2 cellular contexts compared by ENCODE assay signal in the genomic region with DNA sequence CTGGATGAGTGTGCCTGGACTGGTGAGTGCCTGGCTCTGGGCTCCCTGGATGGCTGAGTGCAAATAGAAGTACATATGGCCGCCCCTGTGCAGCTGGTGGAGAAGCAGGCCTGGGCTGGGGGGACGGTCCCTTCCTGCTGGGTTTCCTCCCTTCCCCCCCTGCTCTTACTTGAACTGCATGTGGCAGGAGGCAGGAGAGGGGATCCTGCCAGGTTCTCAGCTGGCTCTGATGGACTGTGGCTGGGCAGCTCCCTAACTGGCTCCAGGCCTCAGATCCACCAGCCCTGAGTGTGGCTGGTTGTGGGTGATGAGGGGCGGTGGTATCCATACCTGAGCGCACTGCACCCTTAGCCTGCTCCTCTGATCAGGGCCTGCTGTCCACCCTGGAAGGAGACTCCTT.
A peak's percentile ranks its signal among the peaks of the same experiment; 100 is the strongest.
TF ChIP-seq lines count a peak whose summit lies in the region.

No MANE protein-coding gene starts in this region.

TF ChIP-seq in SK-N-SH, 30 proteins besides CTCF, POLR2A, EP300 and RAD21:
- TF ChIP-seq, protein P1, sequence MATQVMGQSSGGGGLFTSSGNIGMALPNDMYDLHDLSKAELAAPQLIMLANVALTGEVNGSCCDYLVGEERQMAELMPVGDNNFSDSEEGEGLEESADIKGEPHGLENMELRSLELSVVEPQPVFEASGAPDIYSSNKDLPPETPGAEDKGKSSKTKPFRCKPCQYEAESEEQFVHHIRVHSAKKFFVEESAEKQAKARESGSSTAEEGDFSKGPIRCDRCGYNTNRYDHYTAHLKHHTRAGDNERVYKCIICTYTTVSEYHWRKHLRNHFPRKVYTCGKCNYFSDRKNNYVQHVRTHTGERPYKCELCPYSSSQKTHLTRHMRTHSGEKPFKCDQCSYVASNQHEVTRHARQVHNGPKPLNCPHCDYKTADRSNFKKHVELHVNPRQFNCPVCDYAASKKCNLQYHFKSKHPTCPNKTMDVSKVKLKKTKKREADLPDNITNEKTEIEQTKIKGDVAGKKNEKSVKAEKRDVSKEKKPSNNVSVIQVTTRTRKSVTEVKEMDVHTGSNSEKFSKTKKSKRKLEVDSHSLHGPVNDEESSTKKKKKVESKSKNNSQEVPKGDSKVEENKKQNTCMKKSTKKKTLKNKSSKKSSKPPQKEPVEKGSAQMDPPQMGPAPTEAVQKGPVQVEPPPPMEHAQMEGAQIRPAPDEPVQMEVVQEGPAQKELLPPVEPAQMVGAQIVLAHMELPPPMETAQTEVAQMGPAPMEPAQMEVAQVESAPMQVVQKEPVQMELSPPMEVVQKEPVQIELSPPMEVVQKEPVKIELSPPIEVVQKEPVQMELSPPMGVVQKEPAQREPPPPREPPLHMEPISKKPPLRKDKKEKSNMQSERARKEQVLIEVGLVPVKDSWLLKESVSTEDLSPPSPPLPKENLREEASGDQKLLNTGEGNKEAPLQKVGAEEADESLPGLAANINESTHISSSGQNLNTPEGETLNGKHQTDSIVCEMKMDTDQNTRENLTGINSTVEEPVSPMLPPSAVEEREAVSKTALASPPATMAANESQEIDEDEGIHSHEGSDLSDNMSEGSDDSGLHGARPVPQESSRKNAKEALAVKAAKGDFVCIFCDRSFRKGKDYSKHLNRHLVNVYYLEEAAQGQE (IDR thresholded peaks at IDR 0.05; ENCODE audit: low read depth, low read length) = no peak
- peak; percentile 37 for TF ChIP-seq CHD2 (IDR thresholded peaks at IDR 0.05; ENCODE audit: low read length, partially characterized antibody)

TF ChIP-seq in SK-N-SH treated with all-trans-retinoic acid at 6 μM for 48 hours, 23 proteins besides CTCF, POLR2A, EP300 and RAD21:
- TF ChIP-seq ISL1 (CRISPR knock-in tag; IDR thresholded peaks at IDR 0.05) (no peak), SNAI2 (CRISPR knock-in tag; IDR thresholded peaks at IDR 0.05) (no peak), ZC3H10 (CRISPR knock-in tag; IDR thresholded peaks at IDR 0.05) (no peak), ZNF8 (CRISPR knock-in tag; IDR thresholded peaks at IDR 0.05) (no peak), ARNTL (CRISPR knock-in tag; IDR thresholded peaks at IDR 0.05; ENCODE audit: borderline replicate concordance, low read depth) (no peak), ZNF565 (CRISPR knock-in tag; conservative IDR thresholded peaks at IDR 0.05; ENCODE audit: low read depth) (no peak)
- TF ChIP-seq, protein P2, sequence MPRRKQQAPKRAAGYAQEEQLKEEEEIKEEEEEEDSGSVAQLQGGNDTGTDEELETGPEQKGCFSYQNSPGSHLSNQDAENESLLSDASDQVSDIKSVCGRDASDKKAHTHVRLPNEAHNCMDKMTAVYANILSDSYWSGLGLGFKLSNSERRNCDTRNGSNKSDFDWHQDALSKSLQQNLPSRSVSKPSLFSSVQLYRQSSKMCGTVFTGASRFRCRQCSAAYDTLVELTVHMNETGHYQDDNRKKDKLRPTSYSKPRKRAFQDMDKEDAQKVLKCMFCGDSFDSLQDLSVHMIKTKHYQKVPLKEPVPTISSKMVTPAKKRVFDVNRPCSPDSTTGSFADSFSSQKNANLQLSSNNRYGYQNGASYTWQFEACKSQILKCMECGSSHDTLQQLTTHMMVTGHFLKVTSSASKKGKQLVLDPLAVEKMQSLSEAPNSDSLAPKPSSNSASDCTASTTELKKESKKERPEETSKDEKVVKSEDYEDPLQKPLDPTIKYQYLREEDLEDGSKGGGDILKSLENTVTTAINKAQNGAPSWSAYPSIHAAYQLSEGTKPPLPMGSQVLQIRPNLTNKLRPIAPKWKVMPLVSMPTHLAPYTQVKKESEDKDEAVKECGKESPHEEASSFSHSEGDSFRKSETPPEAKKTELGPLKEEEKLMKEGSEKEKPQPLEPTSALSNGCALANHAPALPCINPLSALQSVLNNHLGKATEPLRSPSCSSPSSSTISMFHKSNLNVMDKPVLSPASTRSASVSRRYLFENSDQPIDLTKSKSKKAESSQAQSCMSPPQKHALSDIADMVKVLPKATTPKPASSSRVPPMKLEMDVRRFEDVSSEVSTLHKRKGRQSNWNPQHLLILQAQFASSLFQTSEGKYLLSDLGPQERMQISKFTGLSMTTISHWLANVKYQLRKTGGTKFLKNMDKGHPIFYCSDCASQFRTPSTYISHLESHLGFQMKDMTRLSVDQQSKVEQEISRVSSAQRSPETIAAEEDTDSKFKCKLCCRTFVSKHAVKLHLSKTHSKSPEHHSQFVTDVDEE (CRISPR knock-in tag; IDR thresholded peaks at IDR 0.05) = no peak
- TF ChIP-seq, protein P3, sequence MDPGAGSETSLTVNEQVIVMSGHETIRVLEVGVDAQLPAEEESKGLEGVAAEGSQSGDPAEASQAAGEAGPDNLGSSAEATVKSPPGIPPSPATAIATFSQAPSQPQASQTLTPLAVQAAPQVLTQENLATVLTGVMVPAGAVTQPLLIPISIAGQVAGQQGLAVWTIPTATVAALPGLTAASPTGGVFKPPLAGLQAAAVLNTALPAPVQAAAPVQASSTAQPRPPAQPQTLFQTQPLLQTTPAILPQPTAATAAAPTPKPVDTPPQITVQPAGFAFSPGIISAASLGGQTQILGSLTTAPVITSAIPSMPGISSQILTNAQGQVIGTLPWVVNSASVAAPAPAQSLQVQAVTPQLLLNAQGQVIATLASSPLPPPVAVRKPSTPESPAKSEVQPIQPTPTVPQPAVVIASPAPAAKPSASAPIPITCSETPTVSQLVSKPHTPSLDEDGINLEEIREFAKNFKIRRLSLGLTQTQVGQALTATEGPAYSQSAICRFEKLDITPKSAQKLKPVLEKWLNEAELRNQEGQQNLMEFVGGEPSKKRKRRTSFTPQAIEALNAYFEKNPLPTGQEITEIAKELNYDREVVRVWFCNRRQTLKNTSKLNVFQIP (CRISPR knock-in tag; IDR thresholded peaks at IDR 0.05; ENCODE audit: borderline replicate concordance, low read depth) = no peak
